2 cellular contexts compared by ENCODE assay signal in the genomic region with DNA sequence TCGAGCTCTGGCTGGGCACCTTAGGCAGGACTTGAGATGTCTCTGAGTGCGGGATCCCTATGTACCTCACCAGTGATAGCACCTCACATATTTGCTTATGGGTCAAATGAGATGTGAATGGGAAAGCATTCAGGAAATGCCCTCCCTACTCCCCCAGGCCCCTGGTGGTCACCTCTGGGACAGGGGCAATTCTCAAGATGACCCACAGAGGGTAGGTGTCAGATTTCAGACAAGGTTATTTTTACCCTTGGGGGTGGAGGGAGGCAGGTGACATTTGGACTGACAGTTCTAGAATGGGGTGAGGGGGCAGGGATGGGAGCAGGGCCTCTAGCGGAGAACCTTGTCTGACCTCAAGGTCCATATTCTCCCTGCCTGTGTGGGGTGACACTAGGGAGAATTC.
TF ChIP-seq lines count a peak whose summit lies in the region.

No MANE protein-coding gene starts in this region.

TF ChIP-seq in HCT116, 20 proteins besides CTCF, POLR2A, EP300 and RAD21:
- TF ChIP-seq ELF1 (IDR thresholded peaks at IDR 0.05; ENCODE audit: borderline replicate concordance, low read depth) (no peak), CBX3 (IDR thresholded peaks at IDR 0.05; ENCODE audit: low read depth) (no peak), ZFX (IDR thresholded peaks at IDR 0.05) (no peak), FOSL1 (IDR thresholded peaks at IDR 0.05; ENCODE audit: low read depth) (no peak), SRF (IDR thresholded peaks at IDR 0.05; ENCODE audit: low read depth) (no peak), YY1 (IDR thresholded peaks at IDR 0.05; ENCODE audit: extremely low read depth, insufficient replicate concordance, low read depth, low read length) (no peak), CEBPB (IDR thresholded peaks at IDR 0.05; ENCODE audit: low read depth) (no peak), JUND (IDR thresholded peaks at IDR 0.05) (no peak)
- TF ChIP-seq, protein P1, sequence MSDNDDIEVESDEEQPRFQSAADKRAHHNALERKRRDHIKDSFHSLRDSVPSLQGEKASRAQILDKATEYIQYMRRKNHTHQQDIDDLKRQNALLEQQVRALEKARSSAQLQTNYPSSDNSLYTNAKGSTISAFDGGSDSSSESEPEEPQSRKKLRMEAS (IDR thresholded peaks at IDR 0.05) = no peak

TF ChIP-seq in H1, 55 proteins besides CTCF, POLR2A, EP300 and RAD21:
- no peak for TF ChIP-seq MAFK (IDR thresholded peaks at IDR 0.05; ENCODE audit: low read depth, low read length)
- no peak for TF ChIP-seq CBX8 (IDR thresholded peaks at IDR 0.05; ENCODE audit: borderline replicate concordance, low read depth, low read length)
- TF ChIP-seq GTF2F1 (IDR thresholded peaks at IDR 0.05; ENCODE audit: borderline replicate concordance, low read depth, low read length) = no peak
- TF ChIP-seq TAF7 (optimal IDR thresholded peaks at IDR 0.05; ENCODE audit: borderline replicate concordance, low read depth, low read length) = no peak
- TF ChIP-seq EZH2 (IDR thresholded peaks at IDR 0.05; ENCODE audit: low read depth, low read length, severe bottlenecking) = no peak
- TF ChIP-seq, protein P2, sequence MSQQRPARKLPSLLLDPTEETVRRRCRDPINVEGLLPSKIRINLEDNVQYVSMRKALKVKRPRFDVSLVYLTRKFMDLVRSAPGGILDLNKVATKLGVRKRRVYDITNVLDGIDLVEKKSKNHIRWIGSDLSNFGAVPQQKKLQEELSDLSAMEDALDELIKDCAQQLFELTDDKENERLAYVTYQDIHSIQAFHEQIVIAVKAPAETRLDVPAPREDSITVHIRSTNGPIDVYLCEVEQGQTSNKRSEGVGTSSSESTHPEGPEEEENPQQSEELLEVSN (IDR thresholded peaks at IDR 0.05) = no peak
- no peak for TF ChIP-seq FOSL1 (IDR thresholded peaks at IDR 0.05; ENCODE audit: insufficient read depth, low read depth, low read length)
- no peak for TF ChIP-seq POU5F1 (IDR thresholded peaks at IDR 0.05; ENCODE audit: low read depth, low read length)
- no peak for TF ChIP-seq RNF2 (IDR thresholded peaks at IDR 0.05; ENCODE audit: borderline replicate concordance, low read depth, low read length, missing control alignments, poor library complexity, severe bottlenecking)
- TF ChIP-seq CHD2 (IDR thresholded peaks at IDR 0.05; ENCODE audit: low read length) = no peak
